ENCODE assay signal across 16 cellular contexts in genomic region chr3:64740232-64740631, GRCh38. TPM values are rescaled to one million over a fixed set of nuclear protein-coding genes. Genes with fewer than 3 reads are reported as not detected.
A peak's percentile ranks its signal among the peaks of the same experiment; 100 is the strongest.
DNase-seq lines count a peak whose midpoint lies in the region; ATAC-seq and TF ChIP-seq lines count a peak whose summit lies in the region.
"Had no signal": no experiment of that assay in that cellular context is flagged by ENCODE, and none has a peak within 500 bp of the region (broad histone marks: within the 10 kb centered on the region; RNA-seq: fewer than 3 reads in every experiment).

No MANE protein-coding gene starts in this region.

- CTCF ChIA-PET in IMR-90 (lab: Yijun Ruan, JAX) = no interaction called here

- H3K27ac Mint-ChIP-seq in endothelial cell (ENCODE audit: unreplicated experiment) = no peak overlapping the region
- H3K27ac Mint-ChIP-seq: activated naive CD8-positive, alpha-beta T cell treated with anti-CD3 and anti-CD28 coated beads for 36 hours; CD4-positive, CD25-positive, alpha-beta regulatory T cell; memory B cell; stimulated activated naive CD8-positive, alpha-beta T cell treated with anti-CD3 and anti-CD28 coated beads, Interleukin-15, Interleukin-2, amounts not matched to agents 100 ng/mL and 50 ng/mL, for 24 hours had no signal

- intact Hi-C loops in IMR-90 (cut with micrococcal nuclease) = no loop called here
- intact Hi-C loops in left lung (cut with DNase I) = no loop called here
- intact Hi-C loops in stomach (cut with DNase I; ENCODE audit: low total_unique reads) = no loop called here

- peak; percentile 88 for ATAC-seq in IMR-90 (ENCODE audit: low read depth)
- peak; percentile 57 for ATAC-seq in left lung

- no peak overlapping the region for H3K18ac ChIP-seq in IMR-90 (ENCODE audit: low read depth, low read length)

- no peak overlapping the region for H3K9ac ChIP-seq in IMR-90 (ENCODE audit: low read depth, low read length)

- H4K8ac ChIP-seq in IMR-90 (ENCODE audit: low read depth in 2 of 2, low read length in 2 of 2) = no peak overlapping the region

- H3K27me3 ChIP-seq in IMR-90 (ENCODE audit: control insufficient read depth, insufficient read depth, low read length) (no peaks in the 10 kb centered on the region), left lung (no peaks in the 10 kb centered on the region), stomach (no peaks in the 10 kb centered on the region), H7 (ENCODE audit: control insufficient read depth, insufficient read depth, low read length) (no peaks in the 10 kb centered on the region)

- no peak overlapping the region for H3K4ac ChIP-seq in IMR-90 (ENCODE audit: low read depth, low read length)

- no peak overlapping the region for H2AFZ ChIP-seq in IMR-90 (replicated peaks; ENCODE audit: low read length, poor library complexity)

- H2BK20ac ChIP-seq in IMR-90 (ENCODE audit: low read depth, low read length) = no peak overlapping the region

- H3K14ac ChIP-seq in IMR-90 (replicated peaks; ENCODE audit: low read depth, low read length) = no peak overlapping the region

- TF ChIP-seq CTCF in IMR-90 (conservative IDR thresholded peaks at IDR 0.05; ENCODE audit: low read depth, low read length) (no peak), coronary artery (IDR thresholded peaks at IDR 0.05) (no peak), left lung (IDR thresholded peaks at IDR 0.05) (no peak), stomach (IDR thresholded peaks at IDR 0.05) (no peak), endothelial cell (IDR thresholded peaks at IDR 0.05; ENCODE audit: unreplicated experiment) (no peak)

- H3K4me1 ChIP-seq in IMR-90 (ENCODE audit: control insufficient read depth, insufficient read depth, low read length) (peaks cover 3% of the 10 kb centered on the region), left lung (no peaks in the 10 kb centered on the region), stomach (peaks cover 0 to 33% (median 13%) of the 10 kb centered on the region in 4 donors)
- H3K4me1 ChIP-seq: prostate gland had no signal

- H3K36me3 Mint-ChIP-seq in endothelial cell (ENCODE audit: low read depth, unreplicated experiment) = peaks cover 4% of the 10 kb centered on the region
- H3K36me3 Mint-ChIP-seq: activated naive CD8-positive, alpha-beta T cell treated with anti-CD3 and anti-CD28 coated beads for 36 hours; CD4-positive, CD25-positive, alpha-beta regulatory T cell; memory B cell had no signal

- BruUV-seq in IMR-90 (replicated peaks; lab: Mats Ljungman, UMichigan) = no TSS peak

- H2AK9ac ChIP-seq in IMR-90 (replicated peaks; ENCODE audit: low read depth, low read length, poor library complexity) = no peak overlapping the region

- dilution Hi-C loops in IMR-90 (cut with HindIII; ENCODE audit: low sequenced_read_pairs, unreplicated experiment) = no loop called here

- DNase-seq in IMR-90 (peak; percentile 41), coronary artery (ENCODE audit: low spot score) (peak; percentile 71), left lung (no peak), stomach (no peak), H7 (no peak), NCI-H2227 (lab: John Stamatoyannopoulos, UW; ENCODE audit: unreplicated experiment) (no peak), endothelial cell (ENCODE audit: low spot score) (no peak), cortex of kidney (lab: John Stamatoyannopoulos, UW) (no peak)
- DNase-seq: activated CD4-positive, CD25-positive, alpha-beta regulatory T cell; activated CD8-positive, alpha-beta memory T cell treated with anti-CD3 and anti-CD28 coated beads, Interleukin-2, amount 50 U/mL, for 4 hours; activated naive CD8-positive, alpha-beta T cell treated with anti-CD3 and anti-CD28 coated beads for 36 hours; CD4-positive, CD25-positive, alpha-beta regulatory T cell; NCI-H345 had no signal

- WGBS in IMR-90 (ENCODE audit: extremely low coverage in 2 of 2, insufficient read length in 1 of 2), 2 experiments = 33% methylated on average over 1 of the region's 5 CpGs; no CpG with 5 or more reads in 1 of the 2 experiments
- WGBS in stomach, 5 donors = 75 to 79% (median 77%) methylated on average over 5 of the region's 5 CpGs

- H3K4me3 ChIP-seq in IMR-90 (ENCODE audit: insufficient read depth, low read depth, low read length) (no peak overlapping the region), coronary artery (peak overlapping the region; percentile 19), left lung (no peak overlapping the region), stomach (no peak overlapping the region), H7 (ENCODE audit: insufficient read depth, low read depth, low read length) (no peak overlapping the region)
- H3K4me3 ChIP-seq: prostate gland had no signal

- TF ChIP-seq EP300 in stomach (IDR thresholded peaks at IDR 0.05) = no peak

- H4K5ac ChIP-seq in IMR-90 (ENCODE audit: low read depth, low read length) = no peak overlapping the region

- H3K27me3 Mint-ChIP-seq in endothelial cell (ENCODE audit: unreplicated experiment) = peaks cover 2% of the 10 kb centered on the region
- H3K27me3 Mint-ChIP-seq: activated naive CD8-positive, alpha-beta T cell treated with anti-CD3 and anti-CD28 coated beads for 36 hours; CD4-positive, CD25-positive, alpha-beta regulatory T cell; memory B cell; stimulated activated naive CD8-positive, alpha-beta T cell treated with anti-CD3 and anti-CD28 coated beads, Interleukin-15, Interleukin-2, amounts not matched to agents 100 ng/mL and 50 ng/mL, for 24 hours had no signal

- H3K9me3 ChIP-seq in IMR-90 (ENCODE audit: control insufficient read depth, insufficient read depth, low read length) (no peaks in the 10 kb centered on the region), left lung (no peaks in the 10 kb centered on the region), stomach (no peaks in the 10 kb centered on the region)
- H3K9me3 ChIP-seq: prostate gland had no signal

- no peak overlapping the region for H3K27ac ChIP-seq in IMR-90 (ENCODE audit: insufficient read depth, low read length)
- H3K27ac ChIP-seq in coronary artery = peak overlapping the region; percentile 82 to 83
- H3K27ac ChIP-seq in left lung = peak overlapping the region in 1 of 2 donors; percentile 43
- peak overlapping the region in 3 of 5 donors; percentile 40 to 50 (median 46) for H3K27ac ChIP-seq in stomach
- H3K27ac ChIP-seq: prostate gland had no signal

- H3K36me3 ChIP-seq in IMR-90 (ENCODE audit: control insufficient read depth, insufficient read depth, low read length) (no peaks in the 10 kb centered on the region; the same call in 1 of the 2 replicates), left lung (no peaks in the 10 kb centered on the region), stomach (no peaks in the 10 kb centered on the region), H7 (replicated peaks; ENCODE audit: control insufficient read depth, insufficient read depth, low read length) (no peaks in the 10 kb centered on the region)
- H3K36me3 ChIP-seq: prostate gland had no signal

- POLR2A ChIA-PET in IMR-90 (lab: Charles Lee; ENCODE audit: unreplicated experiment) = interaction anchor here (0.5 kb wide), 1 partner anchor 121 kb away, joined by 3 read pairs; no protein-coding TSS in a partner anchor

- no peaks in the 10 kb centered on the region for H3K9me3 Mint-ChIP-seq in endothelial cell (ENCODE audit: unreplicated experiment)

- in situ Hi-C loops in IMR-90 (cut with MboI; ENCODE audit: low sequenced_read_pairs) = no loop called here

- no peak overlapping the region for H2BK120ac ChIP-seq in IMR-90 (ENCODE audit: low read depth, low read length)

- no peak for TF ChIP-seq POLR2A in IMR-90 (IDR thresholded peaks at IDR 0.05; ENCODE audit: low read depth, low read length)
- no peak for TF ChIP-seq POLR2A in stomach (IDR thresholded peaks at IDR 0.05)

- no peak overlapping the region for H3K23ac ChIP-seq in IMR-90 (ENCODE audit: low read depth, low read length)

- H2BK15ac ChIP-seq in IMR-90 (ENCODE audit: low read depth, low read length) = no peak overlapping the region

- H3K4me2 ChIP-seq in IMR-90 (ENCODE audit: low read depth, low read length) = peak overlapping the region; percentile 27

- no peaks in the 10 kb centered on the region for H3K79me1 ChIP-seq in IMR-90 (ENCODE audit: low read depth in 1 of 2, low read length in 2 of 2)

- H2BK5ac ChIP-seq in IMR-90 (ENCODE audit: low read depth, low read length, poor library complexity, severe bottlenecking) = no peak overlapping the region

- H3K4me3 Mint-ChIP-seq in endothelial cell (ENCODE audit: unreplicated experiment) = no peak overlapping the region
- H3K4me3 Mint-ChIP-seq: activated naive CD8-positive, alpha-beta T cell treated with anti-CD3 and anti-CD28 coated beads for 36 hours; CD4-positive, CD25-positive, alpha-beta regulatory T cell; memory B cell; stimulated activated naive CD8-positive, alpha-beta T cell treated with anti-CD3 and anti-CD28 coated beads, Interleukin-15, Interleukin-2, amounts not matched to agents 100 ng/mL and 50 ng/mL, for 24 hours had no signal

- TF ChIP-seq RAD21 in IMR-90 (IDR thresholded peaks at IDR 0.05; ENCODE audit: low read length) = no peak

- H2AK5ac ChIP-seq in IMR-90 (ENCODE audit: low read depth, low read length) = no peak overlapping the region

- no peaks in the 10 kb centered on the region for H3K9me1 ChIP-seq in IMR-90 (ENCODE audit: insufficient read depth, low read length)

- no peaks in the 10 kb centered on the region for H3K4me1 Mint-ChIP-seq in endothelial cell (ENCODE audit: unreplicated experiment)
- H3K4me1 Mint-ChIP-seq: activated naive CD8-positive, alpha-beta T cell treated with anti-CD3 and anti-CD28 coated beads for 36 hours; CD4-positive, CD25-positive, alpha-beta regulatory T cell; memory B cell had no signal

- H3K56ac ChIP-seq in IMR-90 (ENCODE audit: extremely low read depth, insufficient read depth, low read length) = no peak overlapping the region

- no peak overlapping the region for H4K91ac ChIP-seq in IMR-90 (ENCODE audit: insufficient read depth, low read depth, low read length)

- H4K20me1 ChIP-seq in IMR-90 (ENCODE audit: insufficient read depth, low read length) = no peaks in the 10 kb centered on the region

TF ChIP-seq in IMR-90, 13 proteins besides CTCF, POLR2A, EP300 and RAD21 (continues in another document):
- TF ChIP-seq MXI1 (IDR thresholded peaks at IDR 0.05; ENCODE audit: borderline replicate concordance, low read depth, low read length) = no peak
- TF ChIP-seq CHD1 (IDR thresholded peaks at IDR 0.05; ENCODE audit: low read depth, low read length) = no peak
- TF ChIP-seq NFE2L2 (IDR thresholded peaks at IDR 0.05; ENCODE audit: low read depth, low read length) = no peak
- no peak for TF ChIP-seq RFX5 (IDR thresholded peaks at IDR 0.05; ENCODE audit: low read depth, low read length)

RNA-seq across cellular contexts. Expression of gene ADAMTS9, which starts 52.4 kb away (rescaled TPM):
- total RNA-seq in IMR-90 (2012; rRNA removed) (1.1 TPM in 2 replicates), left lung (10 to 100 TPM; 36.3 to 36.9 TPM), stomach (100 to 1,000 TPM in 1 of 5 donors, 10 to 100 TPM in 4; 25.4 to 107 (median 38.7) TPM), endothelial cell (ENCODE audit: unreplicated experiment) (261 TPM)
- polyA plus RNA-seq in IMR-90 (2012; rRNA removed) (0.46 and 0.55 TPM in 2 replicates), stomach (1 to 10 TPM; 5.5 to 6.7 (median 5.8) TPM)
- polyA plus RNA-seq in IMR-90 (2012; cell fraction: cytosol; rRNA removed) = 0.18 and 0.25 TPM in 2 replicates
- 0.23 and 1.1 TPM in 2 replicates for polyA plus RNA-seq in IMR-90 (2012; cell fraction: nucleus; rRNA removed; ENCODE audit: low replicate concordance)
- total RNA-seq in H7 (2014; rRNA removed; shearing (Covaris generic)) = 4.9 and 5.6 TPM in 2 replicates
- total RNA-seq: activated naive CD8-positive, alpha-beta T cell treated with anti-CD3 and anti-CD28 coated beads for 36 hours had no signal
- polyA plus RNA-seq: CD4-positive, CD25-positive, alpha-beta regulatory T cell had no signal

Comparison
In these comparisons a context has a peak if more than half of its experiments do, and no peak if none do; other contexts are left out.
1. DNase-seq: peak in IMR-90 (single experiment) and coronary artery (single experiment); none in left lung (0 of 2), stomach (single experiment), H7 (single experiment), NCI-H2227 (single experiment), endothelial cell (single experiment) and cortex of kidney (single experiment).